ENCODE assay signal across 29 cellular contexts in the genomic region with DNA sequence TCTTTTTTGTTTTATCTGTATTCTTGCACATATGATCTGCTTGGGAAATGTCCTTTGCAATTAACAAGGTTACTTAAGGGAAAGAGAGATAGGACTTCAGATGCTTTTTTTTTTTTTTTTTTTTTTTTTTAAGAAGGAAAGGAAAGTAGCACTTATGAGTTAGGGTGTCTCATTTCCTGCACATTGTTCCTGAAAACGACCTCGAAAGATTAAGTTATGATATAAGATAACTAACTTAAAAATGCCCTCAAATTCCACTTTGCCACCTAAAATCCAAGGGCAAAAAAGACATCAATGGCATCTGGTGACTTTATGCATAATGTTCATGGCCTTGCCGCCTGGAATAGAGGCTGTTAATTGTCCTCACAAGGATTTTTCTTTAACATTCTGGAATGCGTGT. TPM values are rescaled to one million over a fixed set of nuclear protein-coding genes. Genes with fewer than 3 reads are reported as not detected.
"Had no signal": no experiment of that assay in that cellular context is flagged by ENCODE, and none has a peak within 500 bp of the region (broad histone marks: within the 10 kb centered on the region; RNA-seq: fewer than 3 reads in every experiment).

No MANE protein-coding gene starts in this region.

- H3K27me3 Mint-ChIP-seq: naive thymus-derived CD8-positive, alpha-beta T cell; stimulated activated memory B cell treated with anti-CD40 and anti-IgM and Interleukin-4, amounts not matched to agents 10 μg/mL and 1 μg/mL and 100 μg/mL, for 72 hours; stimulated activated naive CD8-positive, alpha-beta T cell treated with anti-CD3 and anti-CD28 coated beads, Interleukin-15, amount 100 ng/mL, for 72 hours had no signal

- H3K4me3 ChIP-seq: heart right ventricle, left ventricle myocardium inferior, lung, mucosa of descending colon, pancreas, prostate gland, skin epidermis, testis, thyroid gland, transverse colon, upper lobe of left lung had no signal

- FAIRE-seq: kidney, pancreas had no signal

- H3K27ac Mint-ChIP-seq: naive thymus-derived CD8-positive, alpha-beta T cell; stimulated activated memory B cell treated with anti-CD40 and anti-IgM and Interleukin-4, amounts not matched to agents 10 μg/mL and 1 μg/mL and 100 μg/mL, for 72 hours; stimulated activated naive CD8-positive, alpha-beta T cell treated with anti-CD3 and anti-CD28 coated beads, Interleukin-15, amount 100 ng/mL, for 72 hours had no signal

- H3K36me3 ChIP-seq: heart right ventricle, left ventricle myocardium inferior, pancreas, prostate gland, thyroid gland, transverse colon, upper lobe of left lung had no signal

- H3K27ac ChIP-seq: heart right ventricle, left ventricle myocardium inferior, pancreas, prostate gland, skin epidermis, testis, thyroid gland, transverse colon, upper lobe of left lung had no signal

- DNase-seq: heart right ventricle; hippocampal formation; kidney; left ventricle myocardium inferior; mesendoderm; midbrain; mucosa of descending colon; naive thymus-derived CD8-positive, alpha-beta T cell; nucleus accumbens; pancreas; posterior cingulate gyrus; retina; right cardiac atrium; stimulated activated CD4-positive, alpha-beta T cell treated with anti-CD3 and anti-CD28 coated beads, Interleukin-1b, Interleukin-23, amount 100 ng/mL, for 48 hours; stimulated activated CD4-positive, alpha-beta T cell treated with anti-CD3 and anti-CD28 coated beads, Interleukin-2, amount 100 ng/mL, for 48 hours; stimulated activated CD4-positive, alpha-beta T cell treated with anti-CD3 and anti-CD28 coated beads, Interleukin-4, amount 100 ng/mL, for 4 hours; stimulated activated CD8-positive, alpha-beta memory T cell treated with anti-CD3 and anti-CD28 coated beads, Interleukin-4, amount 100 ng/mL, for 48 hours; stimulated activated naive CD4-positive, alpha-beta T cell treated with Interleukin-2 at 50 U/mL for 16 hours; stimulated activated naive CD8-positive, alpha-beta T cell treated with anti-CD3 and anti-CD28 coated beads, Interleukin-15, amount 100 ng/mL, for 72 hours; testis; thyroid gland; transverse colon; upper lobe of left lung had no signal

- H3K9me3 ChIP-seq: heart right ventricle, left ventricle myocardium inferior, mucosa of descending colon, pancreas, prostate gland, testis, thyroid gland, transverse colon, upper lobe of left lung had no signal

- H3K4me1 Mint-ChIP-seq: naive thymus-derived CD8-positive, alpha-beta T cell; neural crest cell; stimulated activated memory B cell treated with anti-CD40 and anti-IgM and Interleukin-4, amounts not matched to agents 10 μg/mL and 1 μg/mL and 100 μg/mL, for 72 hours; stimulated activated naive CD8-positive, alpha-beta T cell treated with anti-CD3 and anti-CD28 coated beads, Interleukin-15, amount 100 ng/mL, for 72 hours had no signal

- H3K27me3 ChIP-seq: heart right ventricle, pancreas, testis, thyroid gland, transverse colon, upper lobe of left lung had no signal

- H3K4me3 Mint-ChIP-seq: naive thymus-derived CD8-positive, alpha-beta T cell; nephron; neural crest cell; stimulated activated memory B cell treated with anti-CD40 and anti-IgM and Interleukin-4, amounts not matched to agents 10 μg/mL and 1 μg/mL and 100 μg/mL, for 72 hours; stimulated activated naive CD8-positive, alpha-beta T cell treated with anti-CD3 and anti-CD28 coated beads, Interleukin-15, amount 100 ng/mL, for 72 hours had no signal

- H3K9me3 Mint-ChIP-seq: nephron; neural crest cell; stimulated activated memory B cell treated with anti-CD40 and anti-IgM and Interleukin-4, amounts not matched to agents 10 μg/mL and 1 μg/mL and 100 μg/mL, for 72 hours had no signal

- H3K4me1 ChIP-seq: pancreas, prostate gland, testis, upper lobe of left lung had no signal

- H3K36me3 Mint-ChIP-seq: naive thymus-derived CD8-positive, alpha-beta T cell; stimulated activated memory B cell treated with anti-CD40 and anti-IgM and Interleukin-4, amounts not matched to agents 10 μg/mL and 1 μg/mL and 100 μg/mL, for 72 hours had no signal

RNA-seq across cellular contexts. Expression of a gene that starts 44.9 kb away (rescaled TPM):
- total RNA-seq: naive thymus-derived CD8-positive, alpha-beta T cell had no signal
- polyA plus RNA-seq: naive thymus-derived CD8-positive, alpha-beta T cell had no signal
